26 cellular contexts compared by ENCODE assay signal in the genomic region with DNA sequence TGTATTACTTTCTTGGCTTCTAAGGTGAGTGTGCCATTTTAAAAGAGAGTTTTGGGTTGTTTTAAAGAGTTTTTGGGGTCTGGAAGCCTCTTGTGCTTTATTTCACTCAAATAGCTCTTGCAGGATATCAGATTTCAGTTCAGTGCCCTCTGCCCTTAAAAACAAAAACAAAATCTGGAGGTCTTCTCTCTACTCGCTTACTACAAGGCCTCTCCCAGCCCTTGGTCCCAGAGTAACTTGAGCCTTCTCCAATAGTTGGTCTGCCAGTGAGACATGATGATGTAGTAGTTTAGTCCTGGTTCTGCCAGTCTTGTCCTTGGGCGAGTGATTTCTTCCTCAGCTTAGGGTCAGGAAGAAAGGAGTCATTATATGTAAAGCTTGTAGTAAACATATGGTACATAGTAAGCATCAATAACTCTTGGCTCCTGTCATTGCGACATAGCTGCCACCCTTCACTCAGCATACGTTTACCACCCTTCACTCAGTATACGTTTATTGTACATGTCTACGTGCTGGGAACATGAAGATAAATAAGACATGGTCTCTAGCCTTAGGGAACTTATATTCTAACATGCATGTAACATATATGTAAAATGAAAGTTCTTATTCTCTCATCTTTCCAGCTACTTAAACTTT.
"Had no signal": no experiment of that assay in that cellular context is flagged by ENCODE, and none has a peak within 500 bp of the region (broad histone marks: within the 10 kb centered on the region; RNA-seq: fewer than 3 reads in every experiment).

No MANE protein-coding gene starts in this region.

- H3K27me3 Mint-ChIP-seq: activated CD4-positive, alpha-beta T cell treated with anti-CD3 and anti-CD28 coated beads, Interleukin-2, amount 10 ng/mL, durations not matched to agents 24 days and 14 days; activated CD8-positive, alpha-beta T cell treated with anti-CD3 and anti-CD28 coated beads for 36 hours; activated naive CD8-positive, alpha-beta T cell treated with anti-CD3 and anti-CD28 coated beads, Interleukin-2, amount 10 ng/mL, durations not matched to agents 7 days and 5 days; activated T-helper 17 cell treated with anti-CD3 and anti-CD28 coated beads, Interleukin-2, amount 50 U/mL, for 72 hours; type B pancreatic cell had no signal

- H3K4me2 ChIP-seq: smooth muscle cell had no signal

- H3K27me3 ChIP-seq: body of pancreas, colonic mucosa, stomach, testis had no signal

- FAIRE-seq: endometrium, frontal cortex had no signal

- H3K4me1 Mint-ChIP-seq: activated CD4-positive, alpha-beta T cell treated with anti-CD3 and anti-CD28 coated beads, Interleukin-2, amount 10 ng/mL, durations not matched to agents 24 days and 14 days; activated naive CD8-positive, alpha-beta T cell treated with anti-CD3 and anti-CD28 coated beads, Interleukin-2, amount 10 ng/mL, durations not matched to agents 7 days and 5 days; activated T-helper 17 cell treated with anti-CD3 and anti-CD28 coated beads, Interleukin-2, amount 50 U/mL, for 72 hours; stimulated activated effector memory CD8-positive, alpha-beta T cell treated with anti-CD3 and anti-CD28 coated beads, Interleukin-12 subunit alpha, Interleukin-12 subunit beta, amount 100 ng/mL, for 72 hours had no signal

- ATAC-seq: activated CD8-positive, alpha-beta T cell treated with anti-CD3 and anti-CD28 coated beads for 36 hours; activated T-helper 17 cell treated with anti-CD3 and anti-CD28 coated beads, Interleukin-2, amount 50 U/mL, for 72 hours; body of pancreas; left ventricle myocardium superior; psoas muscle; right cardiac atrium; stimulated activated effector memory CD8-positive, alpha-beta T cell treated with anti-CD3 and anti-CD28 coated beads, Interleukin-12 subunit alpha, Interleukin-12 subunit beta, amount 100 ng/mL, for 72 hours had no signal

- DNase-seq: activated CD4-positive, alpha-beta T cell treated with anti-CD3 and anti-CD28 coated beads, Interleukin-2, amount 10 ng/mL, durations not matched to agents 24 days and 14 days; activated CD4-positive, CD25-positive, alpha-beta regulatory T cell; activated CD8-positive, alpha-beta T cell treated with anti-CD3 and anti-CD28 coated beads for 36 hours; activated naive CD4-positive, alpha-beta T cell; activated naive CD8-positive, alpha-beta T cell treated with anti-CD3 and anti-CD28 coated beads, Interleukin-2, amount 10 ng/mL, durations not matched to agents 7 days and 5 days; activated T-cell treated with anti-CD3 and anti-CD28 coated beads, Interleukin-2, amount 50 U/mL, for 1 hour; amygdala; body of pancreas; colonic mucosa; head of caudate nucleus; immature natural killer cell; kidney glomerular epithelial cell; left ventricle myocardium superior; psoas muscle; right cardiac atrium; stimulated activated CD4-positive, alpha-beta T cell treated with anti-CD3 and anti-CD28 coated beads, Interleukin-4, amount 100 ng/mL, for 24 hours; stomach; T-helper 9 cell; testis had no signal

- H3K9me3 ChIP-seq: body of pancreas, colonic mucosa, psoas muscle, stomach, testis had no signal

- H3K4me1 ChIP-seq: body of pancreas, colonic mucosa, psoas muscle, stomach, testis had no signal

- H3K36me3 ChIP-seq: colonic mucosa had no signal

- H3K4me3 Mint-ChIP-seq: activated CD4-positive, alpha-beta T cell treated with anti-CD3 and anti-CD28 coated beads, Interleukin-2, amount 10 ng/mL, durations not matched to agents 24 days and 14 days; activated CD8-positive, alpha-beta T cell treated with anti-CD3 and anti-CD28 coated beads for 36 hours; activated naive CD8-positive, alpha-beta T cell treated with anti-CD3 and anti-CD28 coated beads, Interleukin-2, amount 10 ng/mL, durations not matched to agents 7 days and 5 days; activated T-helper 17 cell treated with anti-CD3 and anti-CD28 coated beads, Interleukin-2, amount 50 U/mL, for 72 hours; immature natural killer cell; neural crest cell; stimulated activated effector memory CD8-positive, alpha-beta T cell treated with anti-CD3 and anti-CD28 coated beads, Interleukin-12 subunit alpha, Interleukin-12 subunit beta, amount 100 ng/mL, for 72 hours; type B pancreatic cell had no signal

- H3K27ac ChIP-seq: body of pancreas, colonic mucosa, psoas muscle, stomach, testis had no signal

- H3K27ac Mint-ChIP-seq: activated CD4-positive, alpha-beta T cell treated with anti-CD3 and anti-CD28 coated beads, Interleukin-2, amount 10 ng/mL, durations not matched to agents 24 days and 14 days; activated CD8-positive, alpha-beta T cell treated with anti-CD3 and anti-CD28 coated beads for 36 hours; activated naive CD8-positive, alpha-beta T cell treated with anti-CD3 and anti-CD28 coated beads, Interleukin-2, amount 10 ng/mL, durations not matched to agents 7 days and 5 days; activated T-helper 17 cell treated with anti-CD3 and anti-CD28 coated beads, Interleukin-2, amount 50 U/mL, for 72 hours; immature natural killer cell; stimulated activated effector memory CD8-positive, alpha-beta T cell treated with anti-CD3 and anti-CD28 coated beads, Interleukin-12 subunit alpha, Interleukin-12 subunit beta, amount 100 ng/mL, for 72 hours; type B pancreatic cell had no signal

- H3K4me3 ChIP-seq: body of pancreas, colonic mucosa, psoas muscle, smooth muscle cell, stomach, testis had no signal

- H3K9me3 Mint-ChIP-seq: activated CD8-positive, alpha-beta T cell treated with anti-CD3 and anti-CD28 coated beads for 36 hours; activated naive CD8-positive, alpha-beta T cell treated with anti-CD3 and anti-CD28 coated beads, Interleukin-2, amount 10 ng/mL, durations not matched to agents 7 days and 5 days; activated T-helper 17 cell treated with anti-CD3 and anti-CD28 coated beads, Interleukin-2, amount 50 U/mL, for 72 hours; immature natural killer cell; stimulated activated effector memory CD8-positive, alpha-beta T cell treated with anti-CD3 and anti-CD28 coated beads, Interleukin-12 subunit alpha, Interleukin-12 subunit beta, amount 100 ng/mL, for 72 hours had no signal
